ENCODE assay signal across 9 cellular contexts in genomic region chrX:120769576-120770341, GRCh38.
DNase-seq lines count a peak whose midpoint lies in the region; ATAC-seq, FAIRE-seq and TF ChIP-seq lines count a peak whose summit lies in the region.
"Had no signal": no experiment of that assay in that cellular context is flagged by ENCODE, and none has a peak within 500 bp of the region (broad histone marks: within the 10 kb centered on the region; RNA-seq: fewer than 3 reads in every experiment).

No MANE protein-coding gene starts in this region.

- no peak overlapping the region for H4K5ac ChIP-seq in H9 (ENCODE audit: insufficient read length, low read depth, low read length)

- no peaks in the 10 kb centered on the region for H3K79me2 ChIP-seq in H9 (ENCODE audit: insufficient read depth, low read length)
- no peaks in the 10 kb centered on the region for H3K79me2 ChIP-seq in OCI-LY1 (ENCODE audit: insufficient read depth, low read length)

- H3K79me1 ChIP-seq in H9 (ENCODE audit: insufficient read depth, low read depth, low read length, poor library complexity, severe bottlenecking) = no peaks in the 10 kb centered on the region

- H3K9me3 ChIP-seq in H9 (ENCODE audit: control insufficient read depth, low read depth, low read length) (peaks cover 27% of the 10 kb centered on the region), OCI-LY1 (ENCODE audit: low read length) (no peaks in the 10 kb centered on the region), small intestine (ENCODE audit: control insufficient read depth, low read depth) (no peaks in the 10 kb centered on the region)

- H3K18ac ChIP-seq in H9 (ENCODE audit: insufficient read length, low read depth, low read length) = no peak overlapping the region

- H4K20me1 ChIP-seq in H9 (ENCODE audit: control insufficient read depth, insufficient read depth, insufficient read length) = no peaks in the 10 kb centered on the region
- no peaks in the 10 kb centered on the region for H4K20me1 ChIP-seq in OCI-LY1 (ENCODE audit: insufficient read depth, low read length)

- H3K9me3 Mint-ChIP-seq in H9 = peaks cover 45 to 49% of the 10 kb centered on the region in 2 experiments
- H3K9me3 Mint-ChIP-seq in nephron progenitor cell = peaks cover 14% of the 10 kb centered on the region

- no peak overlapping the region for H2BK15ac ChIP-seq in H9 (ENCODE audit: low read depth, low read length)

- no peak overlapping the region for H2BK12ac ChIP-seq in H9 (ENCODE audit: insufficient read length, low read depth, low read length)

- no peak overlapping the region for H3K27ac Mint-ChIP-seq in H9
- no peak overlapping the region for H3K27ac Mint-ChIP-seq in nephron progenitor cell

- ATAC-seq in esophagus mucosa = peak; percentile 36
- no peak for ATAC-seq in GM21360 (IDR thresholded peaks at IDR 0.05; ENCODE audit: unreplicated experiment)

- H3K23me2 ChIP-seq in H9 (ENCODE audit: insufficient read length, low read depth, low read length, poor library complexity, severe bottlenecking) = no peaks in the 10 kb centered on the region

- H3K23ac ChIP-seq in H9 (ENCODE audit: insufficient read length, low read depth, low read length) = no peak overlapping the region

- H3K14ac ChIP-seq in H9 (ENCODE audit: insufficient read depth, low read length) = no peak overlapping the region

- H3K4me1 ChIP-seq in H9 (ENCODE audit: insufficient read depth, low read length) = no peaks in the 10 kb centered on the region
- H3K4me1 ChIP-seq in OCI-LY1 (ENCODE audit: insufficient read depth, low read length, severe bottlenecking) = peaks cover 20% of the 10 kb centered on the region
- H3K4me1 ChIP-seq in small intestine (ENCODE audit: control insufficient read depth in 2 of 2, insufficient read depth in 1 of 2, low read depth in 1 of 2, low read length in 1 of 2) = no peaks in the 10 kb centered on the region

- no peak overlapping the region for H2AK5ac ChIP-seq in H9 (ENCODE audit: insufficient read length, low read length)

- H3K9me2 ChIP-seq in OCI-LY1 (ENCODE audit: low read depth, low read length) = no peaks in the 10 kb centered on the region

- peak; percentile 51 for TF ChIP-seq CTCF in H9 (conservative IDR thresholded peaks at IDR 0.05)
- TF ChIP-seq CTCF in OCI-LY1 (IDR thresholded peaks at IDR 0.05; ENCODE audit: low read length) = peak; percentile 41
- no peak for TF ChIP-seq CTCF in nephron progenitor cell (IDR thresholded peaks at IDR 0.05)

- no peak overlapping the region for H2BK20ac ChIP-seq in H9 (ENCODE audit: low read depth, low read length, poor library complexity, severe bottlenecking)

- H3K27ac ChIP-seq in H9 (ENCODE audit: insufficient read length, low read depth, low read length) (no peak overlapping the region), OCI-LY1 (ENCODE audit: low read depth, low read length, poor library complexity, severe bottlenecking) (peak overlapping the region; percentile 48), small intestine (ENCODE audit: low read depth in 1 of 2, low read length in 1 of 2) (no peak overlapping the region)

- H3K27me3 ChIP-seq in H9 (ENCODE audit: insufficient read depth, low read length) (no peaks in the 10 kb centered on the region), OCI-LY1 (ENCODE audit: insufficient read depth, low read length) (no peaks in the 10 kb centered on the region), small intestine (ENCODE audit: control insufficient read depth in 2 of 2, insufficient read depth in 2 of 2, low read length in 2 of 2) (no peaks in the 10 kb centered on the region)

- H2BK5ac ChIP-seq in H9 (ENCODE audit: insufficient read length, low read length) = no peak overlapping the region

- H3K4me1 Mint-ChIP-seq in H9 (no peaks in the 10 kb centered on the region), nephron progenitor cell (no peaks in the 10 kb centered on the region)

- no CpG with 5 or more reads among the region's 8 CpGs for WGBS in H9 (ENCODE audit: extremely low coverage, insufficient read length, low lambda C conversion rate)
- 50 to 61% (median 57%) methylated on average over 8 of the region's 8 CpGs for WGBS in small intestine, 3 donors

- no peaks in the 10 kb centered on the region; a peak in 1 of 7 replicates for H3K36me3 Mint-ChIP-seq in H9 (ENCODE audit: insufficient read depth in 1 of 3, low read depth in 3 of 3)
- H3K36me3 Mint-ChIP-seq in nephron progenitor cell (ENCODE audit: low read depth) = no peaks in the 10 kb centered on the region

- H3F3A ChIP-seq in OCI-LY1 (ENCODE audit: insufficient read depth, low read length) = no peaks in the 10 kb centered on the region

- H4K91ac ChIP-seq in H9 (ENCODE audit: insufficient read length, low read depth, low read length) = no peak overlapping the region

- no peak overlapping the region for H2BK120ac ChIP-seq in H9 (ENCODE audit: low read depth, low read length, poor library complexity, severe bottlenecking)

- H2AFZ ChIP-seq in H9 (ENCODE audit: low read length) = no peak overlapping the region
- H2AFZ ChIP-seq in OCI-LY1 (ENCODE audit: low read length) = no peak overlapping the region

- H3K4me2 ChIP-seq in H9 (ENCODE audit: insufficient read depth, insufficient read length, low read length) = no peak overlapping the region
- H3K4me2 ChIP-seq in OCI-LY1 (ENCODE audit: low read length) = no peak overlapping the region

- no peak overlapping the region for H3K56ac ChIP-seq in H9 (ENCODE audit: insufficient read length, low read depth, low read length)

- FAIRE-seq in small intestine (lab: Jason Lieb, UNC) = no peak

- H3K4ac ChIP-seq in H9 (ENCODE audit: low read depth, low read length) = no peak overlapping the region

- DNase-seq in COR-L47 (lab: John Stamatoyannopoulos, UW) (peak; percentile 11), H9 (no peak), small intestine (peak; percentile 16), HPDE6-E6E7 (ENCODE audit: extremely low spot score) (no peak), nephron progenitor cell (no peak)
- DNase-seq: left cardiac atrium had no signal

- H3K27me3 Mint-ChIP-seq in H9 (ENCODE audit: low read depth) (peaks cover 27% of the 10 kb centered on the region), nephron progenitor cell (ENCODE audit: low read depth, poor library complexity) (no peaks in the 10 kb centered on the region)

- H3K4me3 ChIP-seq in OCI-LY1 (ENCODE audit: low read depth, low read length, poor library complexity, severe bottlenecking) (no peak overlapping the region), small intestine (ENCODE audit: low read depth in 1 of 2, low read length in 2 of 2) (no peak overlapping the region)

- H4K8ac ChIP-seq in H9 (replicated peaks; ENCODE audit: insufficient read length, low read depth, low read length) = no peak overlapping the region

- H3K36me3 ChIP-seq in OCI-LY1 (ENCODE audit: insufficient read depth, low read length) (no peaks in the 10 kb centered on the region), small intestine (ENCODE audit: control insufficient read depth in 2 of 2, insufficient read depth in 2 of 2, low read length in 2 of 2) (no peaks in the 10 kb centered on the region)

- H3T11ph ChIP-seq in H9 (ENCODE audit: low read length) = no peak overlapping the region

- H3K9ac ChIP-seq in H9 (ENCODE audit: extremely low read depth, insufficient read length, low read length) (no peak overlapping the region), OCI-LY1 (ENCODE audit: low read length) (no peak overlapping the region)

- no peak overlapping the region for H3K4me3 Mint-ChIP-seq in H9
- H3K4me3 Mint-ChIP-seq in nephron progenitor cell = no peak overlapping the region

Comparison
In these comparisons a context has a peak if more than half of its experiments do, and no peak if none do; other contexts are left out.
1. DNase-seq: peak in COR-L47 (single experiment) and small intestine (single experiment); none in H9 (single experiment), HPDE6-E6E7 (single experiment) and nephron progenitor cell (single experiment).